Comparison of ENCODE assay signal across 8 cellular contexts in the genomic region with DNA sequence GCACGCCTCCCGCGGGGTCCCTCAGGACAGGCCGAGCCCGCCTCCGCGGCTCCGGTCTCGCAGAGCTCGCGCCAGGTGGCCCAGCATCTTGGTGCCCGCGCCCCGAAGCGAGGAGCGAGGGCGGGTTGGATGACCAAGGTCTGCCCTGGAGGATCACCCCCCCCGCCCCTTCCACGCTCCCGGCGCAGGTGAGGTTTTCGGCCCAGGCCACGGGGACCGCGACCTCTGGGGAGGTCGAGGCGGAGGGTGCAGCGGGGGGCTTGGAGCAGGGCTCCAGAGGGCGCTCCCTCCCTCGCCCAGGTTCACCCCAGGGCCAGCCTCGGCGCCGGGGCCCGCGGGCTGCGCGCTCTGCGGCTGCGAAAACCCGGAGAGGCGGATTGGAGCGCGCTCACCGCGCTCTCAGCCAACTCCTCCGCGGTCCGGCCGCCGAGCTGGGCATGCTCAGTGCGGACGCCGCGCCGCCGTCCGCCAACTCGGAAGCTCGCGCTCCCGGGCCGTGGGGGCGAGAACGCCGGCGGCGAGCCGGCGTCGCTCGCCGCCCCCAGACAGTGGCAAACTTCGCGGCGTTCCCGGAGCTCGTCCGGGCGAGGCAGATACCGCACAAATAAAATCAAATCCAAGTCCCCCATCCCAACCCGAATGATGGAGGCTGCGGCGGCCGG. TPM values are rescaled to one million over a fixed set of nuclear protein-coding genes. Genes with fewer than 3 reads are reported as not detected.
DNase-seq lines count a peak whose midpoint lies in the region; ATAC-seq and TF ChIP-seq lines count a peak whose summit lies in the region.

A gene with protein sequence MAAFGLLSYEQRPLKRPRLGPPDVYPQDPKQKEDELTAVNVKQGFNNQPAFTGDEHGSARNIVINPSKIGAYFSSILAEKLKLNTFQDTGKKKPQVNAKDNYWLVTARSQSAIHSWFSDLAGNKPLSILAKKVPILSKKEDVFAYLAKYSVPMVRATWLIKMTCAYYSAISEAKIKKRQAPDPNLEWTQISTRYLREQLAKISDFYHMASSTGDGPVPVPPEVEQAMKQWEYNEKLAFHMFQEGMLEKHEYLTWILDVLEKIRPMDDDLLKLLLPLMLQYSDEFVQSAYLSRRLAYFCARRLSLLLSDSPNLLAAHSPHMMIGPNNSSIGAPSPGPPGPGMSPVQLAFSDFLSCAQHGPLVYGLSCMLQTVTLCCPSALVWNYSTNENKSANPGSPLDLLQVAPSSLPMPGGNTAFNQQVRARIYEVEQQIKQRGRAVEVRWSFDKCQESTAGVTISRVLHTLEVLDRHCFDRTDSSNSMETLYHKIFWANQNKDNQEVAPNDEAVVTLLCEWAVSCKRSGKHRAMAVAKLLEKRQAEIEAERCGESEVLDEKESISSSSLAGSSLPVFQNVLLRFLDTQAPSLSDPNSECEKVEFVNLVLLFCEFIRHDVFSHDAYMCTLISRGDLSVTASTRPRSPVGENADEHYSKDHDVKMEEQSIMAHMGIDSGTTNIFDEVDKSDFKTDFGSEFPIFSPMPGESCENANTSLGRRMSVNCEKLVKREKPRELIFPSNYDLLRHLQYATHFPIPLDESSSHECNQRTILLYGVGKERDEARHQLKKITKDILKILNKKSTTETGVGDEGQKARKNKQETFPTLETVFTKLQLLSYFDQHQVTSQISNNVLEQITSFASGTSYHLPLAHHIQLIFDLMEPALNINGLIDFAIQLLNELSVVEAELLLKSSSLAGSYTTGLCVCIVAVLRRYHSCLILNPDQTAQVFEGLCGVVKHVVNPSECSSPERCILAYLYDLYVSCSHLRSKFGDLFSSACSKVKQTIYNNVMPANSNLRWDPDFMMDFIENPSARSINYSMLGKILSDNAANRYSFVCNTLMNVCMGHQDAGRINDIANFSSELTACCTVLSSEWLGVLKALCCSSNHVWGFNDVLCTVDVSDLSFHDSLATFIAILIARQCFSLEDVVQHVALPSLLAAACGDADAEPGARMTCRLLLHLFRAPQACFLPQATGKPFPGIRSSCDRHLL (N-terminal part only) (plus strand): TSS at position 438 of the 662 bp plus-strand sequence. CDS start 1,263 bp downstream, outside the sequence.

- peak; percentile 70 to 88 for DNase-seq in Caco-2
- DNase-seq in HT1080 (ENCODE audit: low read depth): peak; percentile 80
- peak; percentile 90 for DNase-seq in germinal center (ENCODE audit: low spot score)
- peak; percentile 45 to 73 for DNase-seq in tibial artery

- peak within 1 kb of the TSS; percentile 93 for H3K27ac Mint-ChIP-seq in Caco-2 (ENCODE audit: unreplicated experiment)
- no peak within 1 kb of the TSS for H3K27ac Mint-ChIP-seq in activated naive CD4-positive, alpha-beta T cell treated with anti-CD3 and anti-CD28 coated beads, Interleukin-2, amount 50 U/mL, for 24 hours

- H2AFZ ChIP-seq in OCI-LY1 (ENCODE audit: low read length): peak within 1 kb of the TSS; percentile 47
- peak within 1 kb of the TSS; percentile 97 for H2AFZ ChIP-seq in neuron (ENCODE audit: low read depth, low read length)

- H3K27me3 Mint-ChIP-seq in Caco-2 (ENCODE audit: insufficient read depth, unreplicated experiment): no peaks in the 10 kb centered on the region
- peaks cover 50% of the 10 kb centered on the region for H3K27me3 Mint-ChIP-seq in activated naive CD4-positive, alpha-beta T cell treated with anti-CD3 and anti-CD28 coated beads, Interleukin-2, amount 50 U/mL, for 24 hours

- peak within 1 kb of the TSS; percentile 76 for H3K9ac ChIP-seq in OCI-LY1 (ENCODE audit: low read length)

- H3K9me3 ChIP-seq in Caco-2: no peaks in the 10 kb centered on the region
- no peaks in the 10 kb centered on the region for H3K9me3 ChIP-seq in OCI-LY1 (ENCODE audit: low read length)
- no peaks in the 10 kb centered on the region for H3K9me3 ChIP-seq in neuron (ENCODE audit: low read length)
- H3K9me3 ChIP-seq in tibial artery: no peaks in the 10 kb centered on the region

- H3K4me1 ChIP-seq in Caco-2 (peaks cover 7% of the 10 kb centered on the region; the same call in 1 of the 2 replicates), OCI-LY1 (ENCODE audit: insufficient read depth, low read length, severe bottlenecking) (peaks cover 18% of the 10 kb centered on the region), neuron (ENCODE audit: insufficient read depth, low read length) (peaks cover 11% of the 10 kb centered on the region), tibial artery (peaks cover 0 to 23% (median 16%) of the 10 kb centered on the region in 4 donors)

- no TSS peak for BruUV-seq in Caco-2 (replicated peaks; lab: Mats Ljungman, UMichigan)

- H3K4me3 ChIP-seq in Caco-2 (ENCODE audit: low read depth, low read length) (peak within 1 kb of the TSS; percentile 75), OCI-LY1 (ENCODE audit: low read depth, low read length, poor library complexity, severe bottlenecking) (peak within 1 kb of the TSS; percentile 81), neuron (ENCODE audit: low read length) (peak within 1 kb of the TSS; percentile 92), tibial artery (peak within 1 kb of the TSS; percentile 61 to 81)

- POLR2A ChIA-PET in Caco-2 (lab: Charles Lee): interaction anchor here (0.6 kb wide), 1 partner anchor 21 kb away, joined by 7 read pairs; no protein-coding TSS in a partner anchor

- H3K27me3 ChIP-seq in Caco-2 (replicated peaks; ENCODE audit: control insufficient read depth, insufficient read depth, low read length) (no peaks in the 10 kb centered on the region), OCI-LY1 (ENCODE audit: insufficient read depth, low read length) (no peaks in the 10 kb centered on the region), neuron (ENCODE audit: insufficient read depth, low read length) (peaks cover 5% of the 10 kb centered on the region), tibial artery (peaks cover 0 to 11% of the 10 kb centered on the region in 2 donors)

- no peaks in the 10 kb centered on the region for H3K79me2 ChIP-seq in OCI-LY1 (ENCODE audit: insufficient read depth, low read length)

- intact Hi-C loops in Caco-2 (cut with micrococcal nuclease; ENCODE audit: unreplicated experiment): loop anchor here (10.0 kb wide), 1 partner anchor 301 kb away; no protein-coding TSS in a partner anchor
- intact Hi-C loops in tibial artery (cut with DNase I; ENCODE audit: low total_unique reads): no loop called here

- CTCF ChIA-PET in Caco-2 (lab: Charles Lee): interaction anchor here (0.6 to 2.2 kb wide), 11 partner anchors 18 to 1118 kb away, joined by 3 to 13 read pairs (median 5); no protein-coding TSS in a partner anchor

- ATAC-seq in GM21360 (IDR thresholded peaks at IDR 0.05; ENCODE audit: unreplicated experiment): peak; percentile 62

- H3K27ac ChIP-seq in OCI-LY1 (ENCODE audit: low read depth, low read length, poor library complexity, severe bottlenecking) (no peak within 1 kb of the TSS), tibial artery (peak within 1 kb of the TSS; percentile 14 to 45)

- H3K4me1 Mint-ChIP-seq in Caco-2 (ENCODE audit: low read depth, unreplicated experiment): peaks cover 20% of the 10 kb centered on the region
- peaks cover 15% of the 10 kb centered on the region for H3K4me1 Mint-ChIP-seq in activated naive CD4-positive, alpha-beta T cell treated with anti-CD3 and anti-CD28 coated beads, Interleukin-2, amount 50 U/mL, for 24 hours

- no peaks in the 10 kb centered on the region for H3F3A ChIP-seq in OCI-LY1 (ENCODE audit: insufficient read depth, low read length)

- peak within 1 kb of the TSS; percentile 73 for H3K4me2 ChIP-seq in OCI-LY1 (ENCODE audit: low read length)

- H3K36me3 ChIP-seq in Caco-2 (ENCODE audit: control insufficient read depth, insufficient read depth, low read length) (no peaks in the 10 kb centered on the region), OCI-LY1 (ENCODE audit: insufficient read depth, low read length) (peaks cover 4% of the 10 kb centered on the region; the same call in 1 of the 2 replicates), neuron (ENCODE audit: insufficient read depth, low read length) (no peaks in the 10 kb centered on the region), tibial artery (no peaks in the 10 kb centered on the region)

- H3K9me2 ChIP-seq in OCI-LY1 (ENCODE audit: low read depth, low read length): no peaks in the 10 kb centered on the region

- TF ChIP-seq CTCF in Caco-2 (IDR thresholded peaks at IDR 0.05; ENCODE audit: insufficient read depth in 1 of 2, low read depth in 1 of 2, low read length in 1 of 2, severe bottlenecking in 1 of 2, unreplicated experiment in 1 of 2) (peak in 1 of 2 experiments; percentile 37), OCI-LY1 (IDR thresholded peaks at IDR 0.05; ENCODE audit: low read length) (peak; percentile 66), tibial artery (IDR thresholded peaks at IDR 0.05) (no peak)

- peak within 1 kb of the TSS; percentile 86 for H3K4me3 Mint-ChIP-seq in Caco-2 (ENCODE audit: unreplicated experiment)
- H3K4me3 Mint-ChIP-seq in activated naive CD4-positive, alpha-beta T cell treated with anti-CD3 and anti-CD28 coated beads, Interleukin-2, amount 50 U/mL, for 24 hours: peak within 1 kb of the TSS; percentile 90

- no peaks in the 10 kb centered on the region for H4K20me1 ChIP-seq in OCI-LY1 (ENCODE audit: insufficient read depth, low read length)

- peaks cover 15% of the 10 kb centered on the region for H3K36me3 Mint-ChIP-seq in Caco-2 (ENCODE audit: insufficient read depth, unreplicated experiment)
- no peaks in the 10 kb centered on the region for H3K36me3 Mint-ChIP-seq in activated naive CD4-positive, alpha-beta T cell treated with anti-CD3 and anti-CD28 coated beads, Interleukin-2, amount 50 U/mL, for 24 hours

- no peaks in the 10 kb centered on the region for H3K9me3 Mint-ChIP-seq in Caco-2 (ENCODE audit: unreplicated experiment)
- no peaks in the 10 kb centered on the region for H3K9me3 Mint-ChIP-seq in activated naive CD4-positive, alpha-beta T cell treated with anti-CD3 and anti-CD28 coated beads, Interleukin-2, amount 50 U/mL, for 24 hours

RNA-seq across cellular contexts. Expression of the gene that starts here (rescaled TPM):
- total RNA-seq in Caco-2 (2022): 21.5 and 22.9 TPM in 2 replicates
- 1.5 and 2.0 TPM in 2 replicates for total RNA-seq in HT1080 (2014; rRNA removed; shearing (Covaris generic))
- polyA plus RNA-seq in HT1080 (2015; cell fraction: cytosol; rRNA removed): 1.0 and 1.1 TPM in 2 replicates
- polyA plus RNA-seq in HT1080 (2015; cell fraction: nucleus; rRNA removed): 1.2 TPM in 2 replicates
